Comparison of ENCODE assay signal across 14 cellular contexts in genomic region chr5:124408738-124409453, GRCh38.
A peak's percentile ranks its signal among the peaks of the same experiment; 100 is the strongest.
DNase-seq lines count a peak whose midpoint lies in the region; ATAC-seq, FAIRE-seq and TF ChIP-seq lines count a peak whose summit lies in the region.
"Had no signal": no experiment of that assay in that cellular context is flagged by ENCODE, and none has a peak within 500 bp of the region (broad histone marks: within the 10 kb centered on the region; RNA-seq: fewer than 3 reads in every experiment).

No MANE protein-coding gene starts in this region.

- H3K36me3 ChIP-seq in IMR-90 (ENCODE audit: control insufficient read depth, insufficient read depth, low read length): no peaks in the 10 kb centered on the region
- no peaks in the 10 kb centered on the region for H3K36me3 ChIP-seq in keratinocyte (ENCODE audit: control insufficient read depth in 2 of 2, extremely low read depth in 1 of 2, insufficient read depth in 2 of 2, low read length in 2 of 2)

- in situ Hi-C loops in IMR-90 (cut with MboI; ENCODE audit: low sequenced_read_pairs): no loop called here

- no CpG with 5 or more reads among the region's 10 CpGs for WGBS in IMR-90 (ENCODE audit: extremely low coverage in 2 of 2, insufficient read length in 1 of 2), 2 experiments

- H2AK5ac ChIP-seq in IMR-90 (ENCODE audit: low read depth, low read length): no peak overlapping the region

- no peak for TF ChIP-seq POLR2A in IMR-90 (IDR thresholded peaks at IDR 0.05; ENCODE audit: low read depth, low read length)

- no peak for ATAC-seq in IMR-90 (ENCODE audit: low read depth)
- ATAC-seq in sciatic nerve: peak; percentile 78

- H2AK9ac ChIP-seq in IMR-90 (replicated peaks; ENCODE audit: low read depth, low read length, poor library complexity): no peak overlapping the region

- intact Hi-C loops in IMR-90 (cut with micrococcal nuclease) (no loop called here), sciatic nerve (cut with DNase I) (no loop called here)

- no peak overlapping the region for H4K5ac ChIP-seq in IMR-90 (ENCODE audit: low read depth, low read length)

- no peak overlapping the region for H2BK120ac ChIP-seq in IMR-90 (ENCODE audit: low read depth, low read length)

- dilution Hi-C loops in IMR-90 (cut with HindIII; ENCODE audit: low sequenced_read_pairs, unreplicated experiment) (no loop called here), keratinocyte (cut with MboI; ENCODE audit: extremely low pct_ligation_motif_present, low sequenced_read_pairs) (no loop called here)

- H2AFZ ChIP-seq in IMR-90 (replicated peaks; ENCODE audit: low read length, poor library complexity) (no peak overlapping the region), keratinocyte (ENCODE audit: control insufficient read depth, low read length) (peak overlapping the region; percentile 2)

- peak; percentile 9 for FAIRE-seq in keratinocyte (lab: Jason Lieb, UNC)

- H4K8ac ChIP-seq in IMR-90 (ENCODE audit: low read depth in 2 of 2, low read length in 2 of 2): no peak overlapping the region

- no TSS peak for BruUV-seq in IMR-90 (replicated peaks; lab: Mats Ljungman, UMichigan)

- H3K14ac ChIP-seq in IMR-90 (replicated peaks; ENCODE audit: low read depth, low read length): no peak overlapping the region

- CTCF ChIA-PET in IMR-90 (lab: Yijun Ruan, JAX): no interaction called here

- no peaks in the 10 kb centered on the region for H3K79me2 ChIP-seq in keratinocyte (ENCODE audit: control insufficient read depth, insufficient read depth, low read length)

- H3K18ac ChIP-seq in IMR-90 (ENCODE audit: low read depth, low read length): no peak overlapping the region

- no peak overlapping the region for H3K23ac ChIP-seq in IMR-90 (ENCODE audit: low read depth, low read length)

- H3K4ac ChIP-seq in IMR-90 (ENCODE audit: low read depth, low read length): no peak overlapping the region

- H3K4me1 ChIP-seq in IMR-90 (ENCODE audit: control insufficient read depth, insufficient read depth, low read length) (no peaks in the 10 kb centered on the region), keratinocyte (ENCODE audit: control insufficient read depth, extremely low read depth, insufficient read depth, low read length) (peaks cover 12% of the 10 kb centered on the region)

- 0 out of 2 replicates have a peak overlapping the region, but pooled peaks have one; percentile 14 for H2BK20ac ChIP-seq in IMR-90 (ENCODE audit: low read depth, low read length)

- POLR2A ChIA-PET in IMR-90 (lab: Charles Lee; ENCODE audit: unreplicated experiment): no interaction called here

- H3K9me1 ChIP-seq in IMR-90 (ENCODE audit: insufficient read depth, low read length): no peaks in the 10 kb centered on the region
- no peaks in the 10 kb centered on the region for H3K9me1 ChIP-seq in keratinocyte (ENCODE audit: control insufficient read depth, extremely low read depth, insufficient read depth, low read length)

- H3K4me2 ChIP-seq in IMR-90 (ENCODE audit: low read depth, low read length): no peak overlapping the region
- peak overlapping the region; percentile 17 for H3K4me2 ChIP-seq in keratinocyte (ENCODE audit: control insufficient read depth, extremely low read depth, insufficient read depth, low read depth, low read length)

- H2BK15ac ChIP-seq in IMR-90 (ENCODE audit: low read depth, low read length): no peak overlapping the region

- H4K20me1 ChIP-seq in IMR-90 (ENCODE audit: insufficient read depth, low read length): no peaks in the 10 kb centered on the region
- H4K20me1 ChIP-seq in keratinocyte (ENCODE audit: control insufficient read depth, extremely low read depth, insufficient read depth, low read length): no peaks in the 10 kb centered on the region

- no peak for TF ChIP-seq RAD21 in IMR-90 (IDR thresholded peaks at IDR 0.05; ENCODE audit: low read length)

- no peak overlapping the region for H3K27ac ChIP-seq in IMR-90 (ENCODE audit: insufficient read depth, low read length)
- no peak overlapping the region for H3K27ac ChIP-seq in keratinocyte (ENCODE audit: control insufficient read depth, insufficient read depth, low read length)

- no peaks in the 10 kb centered on the region for H3K79me1 ChIP-seq in IMR-90 (ENCODE audit: low read depth in 1 of 2, low read length in 2 of 2)

- no peak overlapping the region for H3K56ac ChIP-seq in IMR-90 (ENCODE audit: extremely low read depth, insufficient read depth, low read length)

- DNase-seq in IMR-90: peak; percentile 10
- peak; percentile 73 for DNase-seq in epithelial cell of proximal tubule (ENCODE audit: low read depth)
- DNase-seq in keratinocyte (ENCODE audit: low read depth, low spot score): no peak
- DNase-seq in sciatic nerve (ENCODE audit: low spot score): no peak
- no peak for DNase-seq in activated CD4-positive, alpha-beta T cell treated with anti-CD3 and anti-CD28 coated beads for 4 hours
- DNase-seq in NCI-H2227 (lab: John Stamatoyannopoulos, UW; ENCODE audit: unreplicated experiment): no peak
- DNase-seq in activated CD4-positive, alpha-beta T cell treated with anti-CD3 and anti-CD28 coated beads for 48 hours: no peak
- no peak for DNase-seq in NCI-H2107 (lab: John Stamatoyannopoulos, UW)
- DNase-seq: activated CD4-positive, alpha-beta T cell treated with anti-CD3 and anti-CD28 coated beads, Interleukin-2, amount 50 U/mL, for 48 hours; DMS79 treated with DMSO at 0.1 percent for 48 hours; midbrain; NK-92 treated with Interleukin-12 subunit alpha and Interleukin-12 subunit beta, amount 100 ng/mL, for 24 hours; posterior cingulate gyrus; T-helper 9 cell had no signal

- TF ChIP-seq CTCF in IMR-90 (conservative IDR thresholded peaks at IDR 0.05; ENCODE audit: low read depth, low read length) (no peak), epithelial cell of proximal tubule (conservative IDR thresholded peaks at IDR 0.05; ENCODE audit: low read depth, low read length) (no peak), keratinocyte (optimal IDR thresholded peaks at IDR 0.05 in 1 of 3, IDR thresholded peaks at IDR 0.05 in 1 of 3, conservative IDR thresholded peaks at IDR 0.05 in 1 of 3; ENCODE audit: extremely low read depth in 1 of 3, insufficient read depth in 2 of 3, low read length in 3 of 3) (no peak)

- H2BK5ac ChIP-seq in IMR-90 (ENCODE audit: low read depth, low read length, poor library complexity, severe bottlenecking): no peak overlapping the region

- no peak overlapping the region for H3K9ac ChIP-seq in IMR-90 (ENCODE audit: low read depth, low read length)
- no peak overlapping the region for H3K9ac ChIP-seq in keratinocyte (ENCODE audit: control insufficient read depth, extremely low read depth, insufficient read depth, low read length)

- H4K91ac ChIP-seq in IMR-90 (ENCODE audit: insufficient read depth, low read depth, low read length): no peak overlapping the region

- H3K27me3 ChIP-seq in IMR-90 (ENCODE audit: control insufficient read depth, insufficient read depth, low read length) (no peaks in the 10 kb centered on the region; the same call in 1 of the 2 replicates), keratinocyte (ENCODE audit: control insufficient read depth, extremely low read depth, insufficient read depth, low read length) (no peaks in the 10 kb centered on the region)

- H3K4me3 ChIP-seq in IMR-90 (ENCODE audit: insufficient read depth, low read depth, low read length) (no peak overlapping the region), epithelial cell of proximal tubule (ENCODE audit: low read depth, low read length) (no peak overlapping the region), keratinocyte (ENCODE audit: control insufficient read depth in 2 of 3, extremely low read depth in 1 of 3, insufficient read depth in 2 of 3, low read depth in 1 of 3, low read length in 3 of 3) (no peak overlapping the region)

- no peaks in the 10 kb centered on the region for H3K9me3 ChIP-seq in IMR-90 (ENCODE audit: control insufficient read depth, insufficient read depth, low read length)
- no peaks in the 10 kb centered on the region for H3K9me3 ChIP-seq in keratinocyte (ENCODE audit: control insufficient read depth, low read depth, low read length)

TF ChIP-seq in IMR-90, 13 proteins besides CTCF, POLR2A, EP300 and RAD21:
- no peak for TF ChIP-seq BHLHE40 (IDR thresholded peaks at IDR 0.05; ENCODE audit: low read depth, low read length)
- TF ChIP-seq USF2 (IDR thresholded peaks at IDR 0.05; ENCODE audit: low read depth, low read length): no peak
- no peak for TF ChIP-seq NFE2L2 (IDR thresholded peaks at IDR 0.05; ENCODE audit: low read depth, low read length)
- no peak for TF ChIP-seq RFX5 (IDR thresholded peaks at IDR 0.05; ENCODE audit: low read depth, low read length)
- TF ChIP-seq MAFK (IDR thresholded peaks at IDR 0.05; ENCODE audit: low read depth, low read length): no peak
- no peak for TF ChIP-seq RCOR1 (IDR thresholded peaks at IDR 0.05; ENCODE audit: insufficient replicate concordance, low read length)

Comparison
In these comparisons a context has a peak if more than half of its experiments do, and no peak if none do; other contexts are left out.
1. DNase-seq: peak in IMR-90 (single experiment) and epithelial cell of proximal tubule (single experiment); none in keratinocyte (single experiment), sciatic nerve (single experiment), activated CD4-positive, alpha-beta T cell treated with anti-CD3 and anti-CD28 coated beads for 4 hours (0 of 2), NCI-H2227 (single experiment), activated CD4-positive, alpha-beta T cell treated with anti-CD3 and anti-CD28 coated beads for 48 hours (single experiment) and NCI-H2107 (single experiment).